ENCODE assay signal across 12 cellular contexts in genomic region chr9:132383462-132383883, GRCh38. TPM values are rescaled to one million over a fixed set of nuclear protein-coding genes. Genes with fewer than 3 reads are reported as not detected.
A peak's percentile ranks its signal among the peaks of the same experiment; 100 is the strongest.
DNase-seq lines count a peak whose midpoint lies in the region; ATAC-seq, FAIRE-seq and TF ChIP-seq lines count a peak whose summit lies in the region.
"Had no signal": no experiment of that assay in that cellular context is flagged by ENCODE, and none has a peak within 500 bp of the region (broad histone marks: within the 10 kb centered on the region; RNA-seq: fewer than 3 reads in every experiment).

No MANE protein-coding gene starts in this region.

- H3K4me3 Mint-ChIP-seq in naive thymus-derived CD4-positive, alpha-beta T cell: peak overlapping the region in 1 of 10 donors; percentile 33
- H3K4me3 Mint-ChIP-seq: endodermal cell had no signal

- TF ChIP-seq POLR2A in GM12892 (IDR thresholded peaks at IDR 0.05; ENCODE audit: low read depth, low read length) (peak; percentile 35; the same call in 1 of the 2 replicates), sigmoid colon (IDR thresholded peaks at IDR 0.05) (no peak)

- H3K27ac ChIP-seq in OCI-LY3 (ENCODE audit: low read length) (peak overlapping the region; percentile 92), sigmoid colon (no peak overlapping the region)
- no peak overlapping the region for H3K27ac ChIP-seq in naive thymus-derived CD4-positive, alpha-beta T cell (ENCODE audit: low read depth, low read length)
- H3K27ac ChIP-seq: brain microvascular endothelial cell had no signal

- H3K9me3 Mint-ChIP-seq in naive thymus-derived CD4-positive, alpha-beta T cell: no peaks in the 10 kb centered on the region
- H3K9me3 Mint-ChIP-seq: endodermal cell had no signal

- TF ChIP-seq CTCF in GM20000 (IDR thresholded peaks at IDR 0.05; ENCODE audit: extremely low read depth, missing control alignments) (no peak), OCI-LY3 (IDR thresholded peaks at IDR 0.05; ENCODE audit: low read depth, low read length) (peak; percentile 61), sigmoid colon (IDR thresholded peaks at IDR 0.05) (no peak)

- H3K27ac Mint-ChIP-seq in naive thymus-derived CD4-positive, alpha-beta T cell: peak overlapping the region in 8 of 9 donors; percentile 0 to 85 (median 47)
- H3K27ac Mint-ChIP-seq: endodermal cell had no signal

- H4K20me1 ChIP-seq in OCI-LY3 (ENCODE audit: insufficient read depth, low read length): no peaks in the 10 kb centered on the region

- intact Hi-C loops in naive thymus-derived CD4-positive, alpha-beta T cell (cut with micrococcal nuclease): no loop called here
- intact Hi-C loops in sigmoid colon (cut with DNase I): no loop called here

- ATAC-seq in naive thymus-derived CD4-positive, alpha-beta T cell: no peak

- WGBS in sigmoid colon, 2 donors: 59 to 87% methylated on average over 10 of the region's 10 CpGs

- POLR2A ChIA-PET in naive thymus-derived CD4-positive, alpha-beta T cell (lab: Charles Lee): interaction anchor here (1.0 kb wide), 1 partner anchor 33 kb away, joined by 4 read pairs; no protein-coding TSS in a partner anchor

- no peak overlapping the region for H2AFZ ChIP-seq in OCI-LY3 (ENCODE audit: low read depth, low read length)

- peaks cover 41% of the 10 kb centered on the region for H3K4me1 ChIP-seq in OCI-LY3 (ENCODE audit: low read length)
- H3K4me1 ChIP-seq in naive thymus-derived CD4-positive, alpha-beta T cell (ENCODE audit: control insufficient read depth in 2 of 2, insufficient read depth in 2 of 2, low read length in 2 of 2): no peaks in the 10 kb centered on the region
- H3K4me1 ChIP-seq in sigmoid colon: no peaks in the 10 kb centered on the region
- H3K4me1 ChIP-seq: stomach had no signal

- peaks cover 5 to 43% (median 28%) of the 10 kb centered on the region in 5 donors for H3K36me3 Mint-ChIP-seq in naive thymus-derived CD4-positive, alpha-beta T cell

- H3K4me1 Mint-ChIP-seq in naive thymus-derived CD4-positive, alpha-beta T cell: peaks cover 6 to 30% (median 24%) of the 10 kb centered on the region in 7 donors
- H3K4me1 Mint-ChIP-seq: endodermal cell had no signal

- DNase-seq in GM12892 (ENCODE audit: insufficient read length) (no peak), GM20000 (ENCODE audit: low spot score) (peak; percentile 32), H4 (ENCODE audit: low spot score) (no peak), OCI-M2 (lab: John Stamatoyannopoulos, UW; ENCODE audit: unreplicated experiment) (no peak), sigmoid colon (no peak)
- no peak for DNase-seq in naive thymus-derived CD4-positive, alpha-beta T cell
- DNase-seq: brain microvascular endothelial cell, endodermal cell, stomach, T1000 had no signal

- H3K36me3 ChIP-seq in OCI-LY3 (replicated peaks; ENCODE audit: low read depth, low read length) (peaks cover 45% of the 10 kb centered on the region), sigmoid colon (peaks cover 17 to 92% (median 27%) of the 10 kb centered on the region in 4 donors)
- peaks cover 14 to 77% (median 25%) of the 10 kb centered on the region in 3 experiments for H3K36me3 ChIP-seq in naive thymus-derived CD4-positive, alpha-beta T cell (ENCODE audit: control insufficient read depth in 2 of 3, insufficient read depth in 3 of 3, low read length in 3 of 3)

- H3K27me3 ChIP-seq in OCI-LY3 (ENCODE audit: low read depth, low read length): no peaks in the 10 kb centered on the region
- H3K27me3 ChIP-seq in naive thymus-derived CD4-positive, alpha-beta T cell (ENCODE audit: control insufficient read depth in 2 of 2, insufficient read depth in 2 of 2, low read length in 2 of 2): no peaks in the 10 kb centered on the region
- no peaks in the 10 kb centered on the region for H3K27me3 ChIP-seq in sigmoid colon
- H3K27me3 ChIP-seq: brain microvascular endothelial cell, stomach had no signal

- CTCF ChIA-PET in naive thymus-derived CD4-positive, alpha-beta T cell (lab: Charles Lee): interaction anchor here (0.9 kb wide), 1 partner anchor 11 kb away, joined by 3 read pairs; no protein-coding TSS in a partner anchor

- H3K9me3 ChIP-seq in OCI-LY3 (ENCODE audit: insufficient read depth, low read length) (no peaks in the 10 kb centered on the region), sigmoid colon (no peaks in the 10 kb centered on the region)
- no peaks in the 10 kb centered on the region for H3K9me3 ChIP-seq in naive thymus-derived CD4-positive, alpha-beta T cell (ENCODE audit: control insufficient read depth in 2 of 3, low read length in 3 of 3)
- H3K9me3 ChIP-seq: stomach had no signal

- peak; percentile 71 for FAIRE-seq in GM12892 (lab: Jason Lieb, UNC)

- TF ChIP-seq EP300 in sigmoid colon (IDR thresholded peaks at IDR 0.05): no peak

- H3K4me2 ChIP-seq in OCI-LY3 (ENCODE audit: low read length): peak overlapping the region; percentile 67

- H3K4me3 ChIP-seq in OCI-LY3 (ENCODE audit: low read length) (peak overlapping the region; percentile 42), sigmoid colon (no peak overlapping the region)
- H3K4me3 ChIP-seq in naive thymus-derived CD4-positive, alpha-beta T cell (ENCODE audit: low read length): no peak overlapping the region
- H3K4me3 ChIP-seq: stomach had no signal

- peaks cover 5% of the 10 kb centered on the region; the same call in 1 of the 2 replicates for H3K79me2 ChIP-seq in OCI-LY3 (ENCODE audit: low read length)

- H3K9ac ChIP-seq in OCI-LY3 (ENCODE audit: low read length): peak overlapping the region; percentile 25

- no peaks in the 10 kb centered on the region for H3K27me3 Mint-ChIP-seq in naive thymus-derived CD4-positive, alpha-beta T cell

RNA-seq across cellular contexts. Expression of gene TTF1, which starts 23.2 kb away (rescaled TPM):
- polyA plus RNA-seq in GM12892 (2012; ENCODE audit: missing spikeins): 20.4 TPM
- 10 to 100 TPM; 10.6 to 26.0 (median 20.1) TPM for total RNA-seq in naive thymus-derived CD4-positive, alpha-beta T cell
- 1 to 10 TPM; 6.3 to 9.8 TPM for polyA plus RNA-seq in naive thymus-derived CD4-positive, alpha-beta T cell
- 13.9 and 24.6 TPM in 2 replicates for total RNA-seq in H4 (2014; rRNA removed; shearing (Covaris generic))
- 10 to 100 TPM in 3 of 4 donors, 1 to 10 TPM in 1; 8.9 to 20.9 (median 14.2) TPM for total RNA-seq in sigmoid colon
- polyA plus RNA-seq in sigmoid colon: 10 to 100 TPM in 2 of 3 donors, 1 to 10 TPM in 1; 6.6 to 18.3 (median 14.6) TPM

RNA-seq across cellular contexts. Expression of gene CFAP77, which starts 26.5 kb away (rescaled TPM):
- not detected for polyA plus RNA-seq in GM12892 (2012; ENCODE audit: missing spikeins)
- not detected for total RNA-seq in naive thymus-derived CD4-positive, alpha-beta T cell
- polyA plus RNA-seq in naive thymus-derived CD4-positive, alpha-beta T cell: not detected
- not detected in 2 replicates for total RNA-seq in H4 (2014; rRNA removed; shearing (Covaris generic))
- total RNA-seq in sigmoid colon: not detected
- polyA plus RNA-seq in sigmoid colon: not detected
- total RNA-seq: liver, stomach had no signal
- polyA plus RNA-seq: liver, stomach had no signal

RNA-seq across cellular contexts. Expression of gene SETX, which starts 28.7 kb away (rescaled TPM):
- 20.2 TPM for polyA plus RNA-seq in GM12892 (2012; ENCODE audit: missing spikeins)
- total RNA-seq in naive thymus-derived CD4-positive, alpha-beta T cell: 10 to 100 TPM; 52.0 to 83.2 (median 70.2) TPM
- polyA plus RNA-seq in naive thymus-derived CD4-positive, alpha-beta T cell: 10 to 100 TPM; 29.0 to 32.0 TPM
- 13.4 and 16.7 TPM in 2 replicates for total RNA-seq in H4 (2014; rRNA removed; shearing (Covaris generic))
- 10 to 100 TPM; 45.5 to 58.2 (median 54.6) TPM for total RNA-seq in sigmoid colon
- polyA plus RNA-seq in sigmoid colon: 10 to 100 TPM in 2 of 3 donors, 1 to 10 TPM in 1; 8.8 to 30.6 (median 10.2) TPM
